Comparison of ENCODE assay signal across 19 cellular contexts in the genomic region with DNA sequence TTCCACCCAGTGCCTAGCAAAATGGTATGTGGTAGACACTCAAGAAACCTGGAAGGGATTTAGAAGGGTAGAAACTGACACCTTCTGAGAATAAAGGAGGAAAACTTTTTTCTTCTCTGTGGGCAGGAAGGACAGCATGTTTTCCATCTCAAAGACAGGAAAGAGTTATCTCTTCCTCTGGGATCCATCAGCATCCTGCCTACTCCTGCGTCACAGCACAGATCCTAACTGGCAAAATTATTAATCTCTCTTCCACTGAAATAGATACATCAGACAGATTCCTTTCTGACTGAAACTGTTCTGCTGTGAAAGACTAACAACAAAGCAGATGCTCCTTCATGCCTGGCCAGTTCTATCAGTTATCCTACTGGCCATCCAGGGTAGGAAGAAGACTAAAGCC.
DNase-seq lines count a peak whose midpoint lies in the region; ATAC-seq and TF ChIP-seq lines count a peak whose summit lies in the region.
"Had no signal": no experiment of that assay in that cellular context is flagged by ENCODE, and none has a peak within 500 bp of the region (broad histone marks: within the 10 kb centered on the region; RNA-seq: fewer than 3 reads in every experiment).

No MANE protein-coding gene starts in this region.

- TF ChIP-seq CTCF in uterus (IDR thresholded peaks at IDR 0.05) = no peak

- H3K4me1 ChIP-seq in uterus = peaks cover 0 to 9% of the 10 kb centered on the region in 2 donors
- H3K4me1 ChIP-seq: A549; BLaER1 treated with 17β-estradiol and CSF1 and Interleukin-3, amounts not matched to agents 10 nM and 100 nM; Caco-2 had no signal

- H3K36me3 Mint-ChIP-seq in activated CD8-positive, alpha-beta T cell treated with anti-CD3 and anti-CD28 coated beads, Interleukin-2, amount 10 ng/mL, durations not matched to agents 7 days and 5 days (ENCODE audit: low read depth) = no peaks in the 10 kb centered on the region

- H3K4me3 Mint-ChIP-seq in activated CD8-positive, alpha-beta T cell treated with anti-CD3 and anti-CD28 coated beads, Interleukin-2, amount 10 ng/mL, durations not matched to agents 7 days and 5 days = no peak overlapping the region
- H3K4me3 Mint-ChIP-seq: B cell; CD4-positive, alpha-beta T cell; CD8-positive, alpha-beta T cell had no signal

- peak overlapping the region; percentile 12 to 38 for H3K27ac ChIP-seq in uterus
- H3K27ac ChIP-seq: 22Rv1; A549; BLaER1 treated with 17β-estradiol and CSF1 and Interleukin-3, amounts not matched to agents 10 nM and 100 nM; C4-2B had no signal

- no peak overlapping the region for H3K4me3 ChIP-seq in uterus
- H3K4me3 ChIP-seq: A549; BLaER1 treated with 17β-estradiol and CSF1 and Interleukin-3, amounts not matched to agents 10 nM and 100 nM had no signal

- no peak for TF ChIP-seq POLR2A in uterus (IDR thresholded peaks at IDR 0.05)

- H3K9me3 Mint-ChIP-seq in activated CD8-positive, alpha-beta T cell treated with anti-CD3 and anti-CD28 coated beads, Interleukin-2, amount 10 ng/mL, durations not matched to agents 7 days and 5 days (ENCODE audit: insufficient read depth) = no peaks in the 10 kb centered on the region
- H3K9me3 Mint-ChIP-seq: CD8-positive, alpha-beta T cell had no signal

- intact Hi-C loops in uterus (cut with DNase I; ENCODE audit: low total_unique reads) = no loop called here
- intact Hi-C loops in Right ventricle myocardium inferior (cut with DNase I) = no loop called here

- POLR2A ChIA-PET in activated CD8-positive, alpha-beta T cell treated with anti-CD3 and anti-CD28 coated beads, Interleukin-2, amount 10 ng/mL, durations not matched to agents 7 days and 5 days (lab: Charles Lee) = no interaction called here

- H3K27ac Mint-ChIP-seq in activated CD8-positive, alpha-beta T cell treated with anti-CD3 and anti-CD28 coated beads, Interleukin-2, amount 10 ng/mL, durations not matched to agents 7 days and 5 days = no peak overlapping the region
- H3K27ac Mint-ChIP-seq: B cell; CD4-positive, alpha-beta T cell; CD8-positive, alpha-beta T cell had no signal

- H3K4me1 Mint-ChIP-seq in activated CD8-positive, alpha-beta T cell treated with anti-CD3 and anti-CD28 coated beads, Interleukin-2, amount 10 ng/mL, durations not matched to agents 7 days and 5 days (ENCODE audit: low read depth) = no peaks in the 10 kb centered on the region

- CTCF ChIA-PET in activated CD8-positive, alpha-beta T cell treated with anti-CD3 and anti-CD28 coated beads, Interleukin-2, amount 10 ng/mL, durations not matched to agents 7 days and 5 days (lab: Charles Lee) = interaction anchor here (1.0 kb wide), 1 partner anchor 13 kb away, joined by 3 read pairs; no protein-coding TSS in a partner anchor

- DNase-seq in NCI-H82 (lab: John Stamatoyannopoulos, UW) (peak; percentile 4), NCI-H82 treated with DMSO at 0.1 percent for 48 hours (lab: John Stamatoyannopoulos, UW; ENCODE audit: unreplicated experiment) (no peak), dermis microvascular lymphatic vessel endothelial cell (ENCODE audit: low read depth in 2 of 2) (peak; percentile 32 to 36), left kidney (ENCODE audit: low read depth, low spot score) (peak; percentile 11), uterus (no peak), Right ventricle myocardium inferior (ENCODE audit: missing footprints) (no peak)
- no peak for DNase-seq in activated CD8-positive, alpha-beta T cell treated with anti-CD3 and anti-CD28 coated beads, Interleukin-2, amount 10 ng/mL, durations not matched to agents 7 days and 5 days
- DNase-seq: AML-193; Caco-2; Calu3; CD4-positive, alpha-beta T cell; CD8-positive, alpha-beta T cell; DMS79 treated with DMSO at 0.1 percent for 48 hours; GF-D8 had no signal

- no peaks in the 10 kb centered on the region for H3K9me3 ChIP-seq in uterus
- H3K9me3 ChIP-seq: A549; BLaER1 treated with 17β-estradiol and CSF1 and Interleukin-3, amounts not matched to agents 10 nM and 100 nM; Caco-2 had no signal

- H3K27me3 ChIP-seq in uterus = no peaks in the 10 kb centered on the region
- H3K27me3 ChIP-seq: BLaER1 treated with 17β-estradiol and CSF1 and Interleukin-3, amounts not matched to agents 10 nM and 100 nM had no signal

- H3K36me3 ChIP-seq in uterus = no peaks in the 10 kb centered on the region
- H3K36me3 ChIP-seq: BLaER1 treated with 17β-estradiol and CSF1 and Interleukin-3, amounts not matched to agents 10 nM and 100 nM had no signal

- no peak for ATAC-seq in activated CD8-positive, alpha-beta T cell treated with anti-CD3 and anti-CD28 coated beads, Interleukin-2, amount 10 ng/mL, durations not matched to agents 7 days and 5 days
- no peak for ATAC-seq in Right ventricle myocardium inferior
- ATAC-seq: A549; CD8-positive, alpha-beta T cell had no signal

- H3K27me3 Mint-ChIP-seq in activated CD8-positive, alpha-beta T cell treated with anti-CD3 and anti-CD28 coated beads, Interleukin-2, amount 10 ng/mL, durations not matched to agents 7 days and 5 days (ENCODE audit: low read depth) = peaks cover 6% of the 10 kb centered on the region
- H3K27me3 Mint-ChIP-seq: CD4-positive, alpha-beta T cell had no signal

Comparison
In these comparisons a context has a peak if more than half of its experiments do, and no peak if none do; other contexts are left out.
1. DNase-seq: peak in NCI-H82 (single experiment), dermis microvascular lymphatic vessel endothelial cell (2 of 2) and left kidney (single experiment); none in NCI-H82 treated with DMSO at 0.1 percent for 48 hours (single experiment), uterus (0 of 2), activated CD8-positive, alpha-beta T cell treated with anti-CD3 and anti-CD28 coated beads, Interleukin-2, amount 10 ng/mL, durations not matched to agents 7 days and 5 days (single experiment) and Right ventricle myocardium inferior (single experiment).